ENCODE assay signal across 17 cellular contexts in the genomic region with DNA sequence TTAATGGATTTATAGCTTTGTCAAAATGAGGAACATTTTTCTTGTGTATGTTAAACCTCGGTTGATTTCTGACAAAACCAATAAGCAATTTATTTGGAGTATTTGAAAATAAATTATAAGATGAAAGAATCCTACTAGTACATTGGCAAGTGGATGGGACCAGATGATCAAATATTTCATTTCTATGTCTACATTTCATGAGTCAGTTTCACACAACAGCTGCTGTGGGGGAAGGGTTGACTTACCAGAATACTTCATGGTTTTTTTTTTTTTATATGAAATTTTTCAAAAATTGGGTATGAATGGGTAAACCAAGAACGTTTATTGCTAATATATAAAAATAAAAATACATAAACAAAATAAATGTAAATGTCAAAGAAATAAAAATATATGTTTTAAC. TPM values are rescaled to one million over a fixed set of nuclear protein-coding genes. Genes with fewer than 3 reads are reported as not detected.
DNase-seq lines count a peak whose midpoint lies in the region; ATAC-seq and TF ChIP-seq lines count a peak whose summit lies in the region.
"Had no signal": no experiment of that assay in that cellular context is flagged by ENCODE, and none has a peak within 500 bp of the region (broad histone marks: within the 10 kb centered on the region; RNA-seq: fewer than 3 reads in every experiment).

No MANE protein-coding gene starts in this region.

- H3K9me2 ChIP-seq in GM23248 (ENCODE audit: insufficient read depth), result no peaks in the 10 kb centered on the region

- H3K9me3 ChIP-seq in GM23248 (ENCODE audit: low read depth) (no peaks in the 10 kb centered on the region), adipocyte (ENCODE audit: control insufficient read depth, low read length) (no peaks in the 10 kb centered on the region), heart left ventricle (no peaks in the 10 kb centered on the region)
- H3K9me3 ChIP-seq: BLaER1, body of pancreas, MG63 had no signal

- intact Hi-C loops in heart left ventricle (cut with DNase I), result no loop called here

- in situ Hi-C loops in GM23248 (cut with MboI), result no loop called here

- no peaks in the 10 kb centered on the region for H3K36me3 ChIP-seq in GM23248 (ENCODE audit: low read depth)
- no peaks in the 10 kb centered on the region for H3K36me3 ChIP-seq in adipocyte (ENCODE audit: control insufficient read depth, insufficient read depth, low read length, severe bottlenecking)
- no peaks in the 10 kb centered on the region for H3K36me3 ChIP-seq in heart left ventricle
- H3K36me3 ChIP-seq: MG63 had no signal

- H3K4me2 ChIP-seq in GM23248 (ENCODE audit: unreplicated experiment), result no peak overlapping the region
- H3K4me2 ChIP-seq: BLaER1 had no signal

- H3K27me3 ChIP-seq in GM23248 (replicated peaks; ENCODE audit: insufficient read depth) (no peaks in the 10 kb centered on the region), adipocyte (replicated peaks; ENCODE audit: control insufficient read depth, insufficient read depth, low read length) (no peaks in the 10 kb centered on the region), heart left ventricle (no peaks in the 10 kb centered on the region)
- H3K27me3 ChIP-seq: BLaER1, body of pancreas, MG63 had no signal

- H3K4me1 ChIP-seq in GM23248 (ENCODE audit: insufficient read depth) (no peaks in the 10 kb centered on the region), adipocyte (ENCODE audit: control insufficient read depth, insufficient read depth, low read length) (peaks cover 16% of the 10 kb centered on the region), heart left ventricle (peaks cover 0 to 97% (median 79%) of the 10 kb centered on the region in 12 donors)
- H3K4me1 ChIP-seq: BLaER1 had no signal

- TF ChIP-seq POLR2A in heart left ventricle (IDR thresholded peaks at IDR 0.05), result no peak

- peak; percentile 4 for DNase-seq in AG08395 (ENCODE audit: low spot score)
- DNase-seq in GM23248, result peak; percentile 45
- peak; percentile 25 for DNase-seq in adipocyte (ENCODE audit: low read depth)
- DNase-seq in fibroblast of pulmonary artery (ENCODE audit: low read depth), result peak; percentile 29
- DNase-seq in stimulated activated CD4-positive, alpha-beta T cell treated with anti-CD3 and anti-CD28 coated beads, Interleukin-4, amount 100 ng/mL, for 24 hours, result no peak
- no peak for DNase-seq in heart left ventricle
- DNase-seq in NCI-H2196 treated with DMSO at 0.1 percent for 48 hours (lab: John Stamatoyannopoulos, UW; ENCODE audit: unreplicated experiment), result no peak
- DNase-seq: activated CD4-positive, alpha-beta T cell treated with anti-CD3 and anti-CD28 coated beads, Interleukin-2, amount 50 U/mL, for 1 hour; MG63; right cardiac atrium; stimulated activated CD4-positive, alpha-beta T cell treated with anti-CD3 and anti-CD28 coated beads, Interleukin-4, amount 100 ng/mL, for 4 hours; stimulated activated naive CD4-positive, alpha-beta T cell had no signal

- H2AFZ ChIP-seq in GM23248, result no peak overlapping the region

- H3K27ac ChIP-seq in GM23248, result no peak overlapping the region
- no peak overlapping the region for H3K27ac ChIP-seq in heart left ventricle
- H3K27ac ChIP-seq: BLaER1, body of pancreas, HL-60 had no signal

- peaks cover 88% of the 10 kb centered on the region for H3K79me2 ChIP-seq in GM23248 (ENCODE audit: insufficient read depth)

- H3K4me3 ChIP-seq in GM23248 (no peak overlapping the region), adipocyte (ENCODE audit: low read length) (no peak overlapping the region), fibroblast of pulmonary artery (replicated peaks; ENCODE audit: low read depth, low read length) (no peak overlapping the region), heart left ventricle (no peak overlapping the region)
- H3K4me3 ChIP-seq: BLaER1, body of pancreas, MG63 had no signal

- WGBS in GM23248 (ENCODE audit: low coverage in 1 of 2, low lambda C conversion rate in 2 of 2, missing lambda C conversion rate in 2 of 2), 2 experiments, result 83 to 92% methylated on average over 2 of the region's 2 CpGs
- 70 to 93% (median 88%) methylated on average over 2 of the region's 2 CpGs for WGBS in heart left ventricle, 4 donors

- TF ChIP-seq CTCF in fibroblast of pulmonary artery (IDR thresholded peaks at IDR 0.05; ENCODE audit: low read length, missing control alignments), result no peak
- TF ChIP-seq CTCF in heart left ventricle (IDR thresholded peaks at IDR 0.05), result no peak

- H3K9ac ChIP-seq in GM23248 (no peak overlapping the region), adipocyte (ENCODE audit: low read length) (no peak overlapping the region)
- H3K9ac ChIP-seq: BLaER1 had no signal

- H3F3A ChIP-seq in GM23248 (ENCODE audit: insufficient read depth), result no peaks in the 10 kb centered on the region

- H4K20me1 ChIP-seq in GM23248 (ENCODE audit: insufficient read depth), result 0 out of 2 replicates have a peak, but pooled peaks cover 5% of the 10 kb centered on the region

- ATAC-seq in activated CD4-positive, CD25-positive, alpha-beta regulatory T cell treated with anti-CD3 and anti-CD28 coated beads, Interleukin-2, amount 50 U/mL, for 24 hours, result no peak
- no peak for ATAC-seq in heart left ventricle
- ATAC-seq: body of pancreas, Panc1, right cardiac atrium had no signal

RNA-seq across cellular contexts. Expression of gene RAPGEF2, which starts 39.4 kb away (rescaled TPM):
- 20.6 and 21.7 TPM in 2 replicates for total RNA-seq in GM23248 (2014; rRNA removed; shearing (Covaris generic))
- 5.3 and 6.6 TPM in 2 replicates for polyA plus RNA-seq in GM23248 (2016; fragmentation: Nextera tagmentation; extraction: Ambion mirVana)
- 10 to 100 TPM; 35.3 to 75.9 (median 56.9) TPM for total RNA-seq in heart left ventricle
- 10 to 100 TPM; 10.6 to 21.6 TPM for polyA plus RNA-seq in heart left ventricle

Comparison
In these comparisons a context has a peak if more than half of its experiments do, and no peak if none do; other contexts are left out.
1. DNase-seq: peak in AG08395 (single experiment), GM23248 (single experiment), adipocyte (single experiment) and fibroblast of pulmonary artery (single experiment); none in stimulated activated CD4-positive, alpha-beta T cell treated with anti-CD3 and anti-CD28 coated beads, Interleukin-4, amount 100 ng/mL, for 24 hours (single experiment), heart left ventricle (0 of 5) and NCI-H2196 treated with DMSO at 0.1 percent for 48 hours (single experiment).